Comparison of ENCODE assay signal across 13 cellular contexts in genomic region chr14:92564361-92565039, GRCh38. TPM values are rescaled to one million over a fixed set of nuclear protein-coding genes. Genes with fewer than 3 reads are reported as not detected.
A peak's percentile ranks its signal among the peaks of the same experiment; 100 is the strongest.
DNase-seq lines count a peak whose midpoint lies in the region; ATAC-seq, FAIRE-seq and TF ChIP-seq lines count a peak whose summit lies in the region.
"Had no signal": no experiment of that assay in that cellular context is flagged by ENCODE, and none has a peak within 500 bp of the region (broad histone marks: within the 10 kb centered on the region; RNA-seq: fewer than 3 reads in every experiment).

No MANE protein-coding gene starts in this region.

- no peak for DNase-seq in GM12892 (ENCODE audit: insufficient read length)
- peak; percentile 57 for DNase-seq in NOMO-1 treated with dmso at 0.1 percent for 144 hours (lab: John Stamatoyannopoulos, UW; ENCODE audit: unreplicated experiment)
- peak; percentile 36 for DNase-seq in left ventricle myocardium inferior
- no peak for DNase-seq in spleen
- no peak for DNase-seq in mesenteric fat pad (ENCODE audit: low spot score)
- DNase-seq in stimulated activated CD4-positive, alpha-beta T cell treated with anti-CD3 and anti-CD28 coated beads, Interleukin-4, amount 100 ng/mL, for 24 hours: no peak
- no peak for DNase-seq in NCI-H2081 treated with DMSO at 0.1 percent for 48 hours (lab: John Stamatoyannopoulos, UW)
- DNase-seq: activated naive CD8-positive, alpha-beta T cell treated with anti-CD3 and anti-CD28 coated beads, Interleukin-2, amount 10 ng/mL, durations not matched to agents 7 days and 5 days; CD4-positive, CD25-positive, alpha-beta regulatory T cell; GM23248; NCI-H187 had no signal

- peak; percentile 36 for FAIRE-seq in GM12892 (lab: Jason Lieb, UNC)

- H3K4me3 ChIP-seq in left ventricle myocardium inferior: no peak overlapping the region
- H3K4me3 ChIP-seq in spleen: no peak overlapping the region
- H3K4me3 ChIP-seq: GM23248 had no signal

- H3K4me1 ChIP-seq in left ventricle myocardium inferior: peaks cover 33% of the 10 kb centered on the region
- H3K4me1 ChIP-seq in spleen: peaks cover 0 to 66% (median 32%) of the 10 kb centered on the region in 6 donors

- 66 to 86% (median 72%) methylated on average over 13 of the region's 13 CpGs for WGBS in spleen, 5 donors

- TF ChIP-seq POLR2A in GM12892 (IDR thresholded peaks at IDR 0.05; ENCODE audit: low read depth, low read length): no peak
- TF ChIP-seq POLR2A in spleen (IDR thresholded peaks at IDR 0.05): no peak

- peaks cover 18% of the 10 kb centered on the region for H3K9me3 ChIP-seq in left ventricle myocardium inferior (replicated peaks)
- peaks cover 0 to 9% (median 7%) of the 10 kb centered on the region in 8 donors for H3K9me3 ChIP-seq in spleen

- TF ChIP-seq CTCF in left ventricle myocardium inferior (IDR thresholded peaks at IDR 0.05; ENCODE audit: borderline replicate concordance): no peak
- TF ChIP-seq CTCF in spleen (IDR thresholded peaks at IDR 0.05 in 8 of 11, conservative IDR thresholded peaks at IDR 0.05 in 3 of 11): no peak

- peaks cover 29% of the 10 kb centered on the region for H3K36me3 ChIP-seq in left ventricle myocardium inferior
- H3K36me3 ChIP-seq in spleen: peaks cover 0 to 94% (median 21%) of the 10 kb centered on the region in 6 donors

- ATAC-seq in GM18520 (IDR thresholded peaks at IDR 0.05; ENCODE audit: unreplicated experiment): no peak

- H3K27me3 ChIP-seq in left ventricle myocardium inferior (ENCODE audit: low read depth) (no peaks in the 10 kb centered on the region), spleen (replicated peaks in 1 of 7) (no peaks in the 10 kb centered on the region)

- intact Hi-C loops in left ventricle myocardium inferior (cut with micrococcal nuclease) (no loop called here), spleen (cut with DNase I; ENCODE audit: low total_unique reads) (no loop called here)

- peak overlapping the region; percentile 42 for H3K27ac ChIP-seq in left ventricle myocardium inferior (replicated peaks)
- peak overlapping the region in 5 of 8 donors; percentile 15 to 69 (median 57) for H3K27ac ChIP-seq in spleen
- H3K27ac ChIP-seq: GM23248 had no signal

RNA-seq across cellular contexts. Expression of gene RIN3, which starts 50.9 kb away (rescaled TPM):
- 9.4 TPM for polyA plus RNA-seq in GM12892 (2012; ENCODE audit: missing spikeins)
- 13.8 TPM for total RNA-seq in left ventricle myocardium inferior
- total RNA-seq in spleen: 100 to 1,000 TPM in 2 of 7 donors, 10 to 100 TPM in 5; 65.4 to 117 (median 95.4) TPM
- 10 to 100 TPM; 17.2 to 28.8 (median 22.9) TPM for polyA plus RNA-seq in spleen
- total RNA-seq in mesenteric fat pad: 38.0 TPM
- polyA plus RNA-seq: neural cell had no signal

Comparison
In these comparisons a context has a peak if more than half of its experiments do, and no peak if none do; other contexts are left out.
1. DNase-seq: peak in NOMO-1 treated with dmso at 0.1 percent for 144 hours (single experiment) and left ventricle myocardium inferior (single experiment); none in GM12892 (single experiment), spleen (single experiment), mesenteric fat pad (single experiment), stimulated activated CD4-positive, alpha-beta T cell treated with anti-CD3 and anti-CD28 coated beads, Interleukin-4, amount 100 ng/mL, for 24 hours (single experiment) and NCI-H2081 treated with DMSO at 0.1 percent for 48 hours (single experiment).